Comparison of ENCODE assay signal across 25 cellular contexts in genomic region chr13:29858667-29859066, GRCh38. TPM values are rescaled to one million over a fixed set of nuclear protein-coding genes. Genes with fewer than 3 reads are reported as not detected.
DNase-seq lines count a peak whose midpoint lies in the region; ATAC-seq lines count a peak whose summit lies in the region.
"Had no signal": no experiment of that assay in that cellular context is flagged by ENCODE, and none has a peak within 500 bp of the region (broad histone marks: within the 10 kb centered on the region; RNA-seq: fewer than 3 reads in every experiment).

No MANE protein-coding gene starts in this region.

- no peaks in the 10 kb centered on the region for H3K36me3 Mint-ChIP-seq in activated T-cell treated with anti-CD3 and anti-CD28 coated beads, Interleukin-2, amount 50 U/mL, for 24 hours (ENCODE audit: low read depth)
- no peaks in the 10 kb centered on the region for H3K36me3 Mint-ChIP-seq in dendritic cell treated with granulocyte-macrophage colony-stimulating factor and Interleukin-4, amounts not matched to agents 40 ng/mL and 50 ng/mL, for 4 days (ENCODE audit: low read depth)
- no peaks in the 10 kb centered on the region for H3K36me3 Mint-ChIP-seq in activated naive CD8-positive, alpha-beta T cell treated with anti-CD3 and anti-CD28 coated beads, Interleukin-2, amount 50 U/mL, for 24 hours (ENCODE audit: low read depth)
- H3K36me3 Mint-ChIP-seq: activated naive CD8-positive, alpha-beta T cell treated with anti-CD3 and anti-CD28 coated beads, Interleukin-2, amount 10 ng/mL, durations not matched to agents 7 days and 5 days; brain; immature natural killer cell had no signal

- H3K27ac Mint-ChIP-seq in activated T-cell treated with anti-CD3 and anti-CD28 coated beads, Interleukin-2, amount 50 U/mL, for 24 hours, result peak overlapping the region; percentile 20
- peak overlapping the region; percentile 75 for H3K27ac Mint-ChIP-seq in dendritic cell treated with granulocyte-macrophage colony-stimulating factor and Interleukin-4, amounts not matched to agents 40 ng/mL and 50 ng/mL, for 4 days
- H3K27ac Mint-ChIP-seq in activated naive CD8-positive, alpha-beta T cell treated with anti-CD3 and anti-CD28 coated beads, Interleukin-2, amount 50 U/mL, for 24 hours, result no peak overlapping the region
- H3K27ac Mint-ChIP-seq: activated naive CD8-positive, alpha-beta T cell treated with anti-CD3 and anti-CD28 coated beads, Interleukin-2, amount 10 ng/mL, durations not matched to agents 7 days and 5 days; brain; immature natural killer cell; naive thymus-derived CD4-positive, alpha-beta T cell had no signal

- intact Hi-C loops in dendritic cell treated with granulocyte-macrophage colony-stimulating factor and Interleukin-4, amounts not matched to agents 40 ng/mL and 50 ng/mL, for 4 days (cut with micrococcal nuclease), result loop anchor here (10.0 kb wide), 1 partner anchor 46 kb away; no protein-coding TSS in a partner anchor
- intact Hi-C loops in Right ventricle myocardium inferior (cut with DNase I), result no loop called here

- H3K4me1 Mint-ChIP-seq in activated T-cell treated with anti-CD3 and anti-CD28 coated beads, Interleukin-2, amount 50 U/mL, for 24 hours (ENCODE audit: low read depth), result peaks cover 22% of the 10 kb centered on the region
- peaks cover 27% of the 10 kb centered on the region for H3K4me1 Mint-ChIP-seq in dendritic cell treated with granulocyte-macrophage colony-stimulating factor and Interleukin-4, amounts not matched to agents 40 ng/mL and 50 ng/mL, for 4 days (ENCODE audit: low read depth)
- peaks cover 8% of the 10 kb centered on the region for H3K4me1 Mint-ChIP-seq in activated naive CD8-positive, alpha-beta T cell treated with anti-CD3 and anti-CD28 coated beads, Interleukin-2, amount 50 U/mL, for 24 hours
- H3K4me1 Mint-ChIP-seq: brain, immature natural killer cell had no signal

- no peak for DNase-seq in activated T-cell treated with anti-CD3 and anti-CD28 coated beads, Interleukin-2, amount 50 U/mL, for 24 hours
- DNase-seq in activated T-cell treated with anti-CD3 and anti-CD28 coated beads, Interleukin-2, amount 50 U/mL, for 1 hour, result no peak
- DNase-seq in M059J (ENCODE audit: low read depth), result peak; percentile 42
- DNase-seq in stromal cell of bone marrow (ENCODE audit: low read depth), result peak; percentile 38
- no peak for DNase-seq in activated naive CD8-positive, alpha-beta T cell treated with anti-CD3 and anti-CD28 coated beads, Interleukin-2, amount 50 U/mL, for 24 hours
- DNase-seq in germinal center (ENCODE audit: low spot score), result no peak
- no peak for DNase-seq in Right ventricle myocardium inferior (ENCODE audit: missing footprints)
- DNase-seq: activated CD4-positive, alpha-beta T cell treated with anti-CD3 and anti-CD28 coated beads, Interleukin-2, amount 50 U/mL, for 1 hour; activated naive CD8-positive, alpha-beta T cell treated with anti-CD3 and anti-CD28 coated beads, Interleukin-2, amount 10 ng/mL, durations not matched to agents 7 days and 5 days; DND-41; immature natural killer cell; naive thymus-derived CD4-positive, alpha-beta T cell; NCI-H1694 treated with DMSO at 0.1 percent for 48 hours; NCI-H2171 treated with DMSO at 0.1 percent for 48 hours; NCI-H526 treated with DMSO at 0.1 percent for 48 hours; nucleus accumbens; RPMI8226; SK-N-SH; stimulated activated CD4-positive, alpha-beta T cell treated with anti-CD3 and anti-CD28 coated beads, Interleukin-1b, Interleukin-23, amount 100 ng/mL, for 48 hours had no signal

- H3K9me3 Mint-ChIP-seq in activated T-cell treated with anti-CD3 and anti-CD28 coated beads, Interleukin-2, amount 50 U/mL, for 24 hours, result no peaks in the 10 kb centered on the region
- H3K9me3 Mint-ChIP-seq in dendritic cell treated with granulocyte-macrophage colony-stimulating factor and Interleukin-4, amounts not matched to agents 40 ng/mL and 50 ng/mL, for 4 days, result no peaks in the 10 kb centered on the region
- H3K9me3 Mint-ChIP-seq in activated naive CD8-positive, alpha-beta T cell treated with anti-CD3 and anti-CD28 coated beads, Interleukin-2, amount 50 U/mL, for 24 hours, result no peaks in the 10 kb centered on the region
- H3K9me3 Mint-ChIP-seq: activated naive CD8-positive, alpha-beta T cell treated with anti-CD3 and anti-CD28 coated beads, Interleukin-2, amount 10 ng/mL, durations not matched to agents 7 days and 5 days; immature natural killer cell had no signal

- no peak overlapping the region for H3K4me3 Mint-ChIP-seq in activated T-cell treated with anti-CD3 and anti-CD28 coated beads, Interleukin-2, amount 50 U/mL, for 24 hours
- H3K4me3 Mint-ChIP-seq in dendritic cell treated with granulocyte-macrophage colony-stimulating factor and Interleukin-4, amounts not matched to agents 40 ng/mL and 50 ng/mL, for 4 days, result no peak overlapping the region
- H3K4me3 Mint-ChIP-seq in activated naive CD8-positive, alpha-beta T cell treated with anti-CD3 and anti-CD28 coated beads, Interleukin-2, amount 50 U/mL, for 24 hours, result no peak overlapping the region
- H3K4me3 Mint-ChIP-seq: activated naive CD8-positive, alpha-beta T cell treated with anti-CD3 and anti-CD28 coated beads, Interleukin-2, amount 10 ng/mL, durations not matched to agents 7 days and 5 days; immature natural killer cell; naive thymus-derived CD4-positive, alpha-beta T cell had no signal

- no peaks in the 10 kb centered on the region for H3K27me3 Mint-ChIP-seq in activated T-cell treated with anti-CD3 and anti-CD28 coated beads, Interleukin-2, amount 50 U/mL, for 24 hours
- peaks cover 3% of the 10 kb centered on the region for H3K27me3 Mint-ChIP-seq in dendritic cell treated with granulocyte-macrophage colony-stimulating factor and Interleukin-4, amounts not matched to agents 40 ng/mL and 50 ng/mL, for 4 days
- H3K27me3 Mint-ChIP-seq in activated naive CD8-positive, alpha-beta T cell treated with anti-CD3 and anti-CD28 coated beads, Interleukin-2, amount 50 U/mL, for 24 hours, result peaks cover 4% of the 10 kb centered on the region

- ATAC-seq in activated naive CD8-positive, alpha-beta T cell treated with anti-CD3 and anti-CD28 coated beads, Interleukin-2, amount 50 U/mL, for 24 hours, result no peak
- no peak for ATAC-seq in Right ventricle myocardium inferior
- ATAC-seq: A549; foreskin keratinocyte; K562; left lobe of liver; naive thymus-derived CD4-positive, alpha-beta T cell had no signal

RNA-seq across cellular contexts. Expression of gene UBL3, which starts 8.2 kb away (rescaled TPM):
- 12.9 and 18.5 TPM in 2 replicates for total RNA-seq in M059J (2014; rRNA removed; shearing (Covaris generic))
- total RNA-seq in Right ventricle myocardium inferior, result 22.3 TPM

Comparison
In these comparisons a context has a peak if more than half of its experiments do, and no peak if none do; other contexts are left out.
1. DNase-seq: peak in M059J (single experiment) and stromal cell of bone marrow (single experiment); none in activated T-cell treated with anti-CD3 and anti-CD28 coated beads, Interleukin-2, amount 50 U/mL, for 24 hours (single experiment), activated T-cell treated with anti-CD3 and anti-CD28 coated beads, Interleukin-2, amount 50 U/mL, for 1 hour (single experiment), activated naive CD8-positive, alpha-beta T cell treated with anti-CD3 and anti-CD28 coated beads, Interleukin-2, amount 50 U/mL, for 24 hours (single experiment), germinal center (single experiment) and Right ventricle myocardium inferior (single experiment).